1 cellular context compared by ENCODE assay signal in the genomic region with DNA sequence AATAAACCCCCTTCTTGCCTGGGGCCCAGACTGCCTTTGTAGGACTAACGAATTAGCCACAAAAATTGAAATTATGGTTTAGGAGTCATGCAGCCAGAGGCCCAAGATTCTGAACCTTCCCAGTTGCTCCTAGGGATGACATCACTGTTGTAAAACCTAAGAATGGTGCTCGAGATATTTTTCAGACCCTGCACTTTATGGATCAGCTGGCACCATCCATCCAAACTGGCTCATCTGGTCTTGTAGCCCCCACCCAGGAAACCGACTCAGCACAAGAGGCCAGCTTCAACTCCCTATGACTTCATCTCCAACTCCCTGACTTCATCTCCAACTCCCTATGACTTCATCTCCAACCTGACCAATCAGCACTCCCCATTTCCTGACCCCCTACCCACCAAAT.
TF ChIP-seq lines count a peak whose summit lies in the region.

No MANE protein-coding gene starts in this region.

TF ChIP-seq in IMR-90, 13 proteins besides CTCF, POLR2A, EP300 and RAD21:
- no peak for TF ChIP-seq BHLHE40 (IDR thresholded peaks at IDR 0.05; ENCODE audit: low read depth, low read length)
- TF ChIP-seq SMC3 (IDR thresholded peaks at IDR 0.05; ENCODE audit: low read depth, low read length) = no peak
- TF ChIP-seq MAFK (IDR thresholded peaks at IDR 0.05; ENCODE audit: low read depth, low read length) = no peak
- no peak for TF ChIP-seq MAZ (IDR thresholded peaks at IDR 0.05; ENCODE audit: borderline replicate concordance, low read depth, low read length)
- no peak for TF ChIP-seq CHD1 (IDR thresholded peaks at IDR 0.05; ENCODE audit: low read depth, low read length)
- TF ChIP-seq FOS (IDR thresholded peaks at IDR 0.05; ENCODE audit: low read depth, low read length) = no peak
- TF ChIP-seq, protein P1, sequence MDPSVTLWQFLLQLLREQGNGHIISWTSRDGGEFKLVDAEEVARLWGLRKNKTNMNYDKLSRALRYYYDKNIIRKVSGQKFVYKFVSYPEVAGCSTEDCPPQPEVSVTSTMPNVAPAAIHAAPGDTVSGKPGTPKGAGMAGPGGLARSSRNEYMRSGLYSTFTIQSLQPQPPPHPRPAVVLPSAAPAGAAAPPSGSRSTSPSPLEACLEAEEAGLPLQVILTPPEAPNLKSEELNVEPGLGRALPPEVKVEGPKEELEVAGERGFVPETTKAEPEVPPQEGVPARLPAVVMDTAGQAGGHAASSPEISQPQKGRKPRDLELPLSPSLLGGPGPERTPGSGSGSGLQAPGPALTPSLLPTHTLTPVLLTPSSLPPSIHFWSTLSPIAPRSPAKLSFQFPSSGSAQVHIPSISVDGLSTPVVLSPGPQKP (IDR thresholded peaks at IDR 0.05; ENCODE audit: borderline replicate concordance, low read depth, low read length) = no peak
- TF ChIP-seq CEBPB (IDR thresholded peaks at IDR 0.05; ENCODE audit: low read depth, low read length) = no peak
- TF ChIP-seq MXI1 (IDR thresholded peaks at IDR 0.05; ENCODE audit: borderline replicate concordance, low read depth, low read length) = no peak
- no peak for TF ChIP-seq RFX5 (IDR thresholded peaks at IDR 0.05; ENCODE audit: low read depth, low read length)
- TF ChIP-seq, protein P2, sequence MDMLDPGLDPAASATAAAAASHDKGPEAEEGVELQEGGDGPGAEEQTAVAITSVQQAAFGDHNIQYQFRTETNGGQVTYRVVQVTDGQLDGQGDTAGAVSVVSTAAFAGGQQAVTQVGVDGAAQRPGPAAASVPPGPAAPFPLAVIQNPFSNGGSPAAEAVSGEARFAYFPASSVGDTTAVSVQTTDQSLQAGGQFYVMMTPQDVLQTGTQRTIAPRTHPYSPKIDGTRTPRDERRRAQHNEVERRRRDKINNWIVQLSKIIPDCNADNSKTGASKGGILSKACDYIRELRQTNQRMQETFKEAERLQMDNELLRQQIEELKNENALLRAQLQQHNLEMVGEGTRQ (IDR thresholded peaks at IDR 0.05; ENCODE audit: low read depth, low read length) = no peak
- no peak for TF ChIP-seq NFE2L2 (IDR thresholded peaks at IDR 0.05; ENCODE audit: low read depth, low read length)
- TF ChIP-seq RCOR1 (IDR thresholded peaks at IDR 0.05; ENCODE audit: insufficient replicate concordance, low read length) = no peak
